In genomic region chr7:132475037-132475668, GRCh38 we compare ENCODE assay signal across 15 cellular contexts.
"Had no signal": no experiment of that assay in that cellular context is flagged by ENCODE, and none has a peak within 500 bp of the region (broad histone marks: within the 10 kb centered on the region; RNA-seq: fewer than 3 reads in every experiment).

No MANE protein-coding gene starts in this region.

- H3K4me3 ChIP-seq: colonic mucosa, gastroesophageal sphincter, hepatocyte, lung, psoas muscle, right lobe of liver had no signal

- ATAC-seq: gastroesophageal sphincter, psoas muscle had no signal

- H3K9me3 ChIP-seq: colonic mucosa, gastroesophageal sphincter, psoas muscle, right lobe of liver had no signal

- H3K4me3 Mint-ChIP-seq: activated CD4-positive, alpha-beta memory T cell treated with anti-CD3 and anti-CD28 coated beads for 36 hours; activated T-helper 1 cell treated with anti-CD3 and anti-CD28 coated beads, Interleukin-12 subunit alpha, Interleukin-12 subunit beta, Interleukin-2, Interleukin-4 antibody, amounts not matched to agents 30 ng/mL and 10 ng/mL and 1 ng/mL, durations not matched to agents 14 hours and 24 hours and 36 hours; naive B cell had no signal

- H3K4me1 Mint-ChIP-seq: naive B cell had no signal

- H3K4me1 ChIP-seq: colonic mucosa, right lobe of liver had no signal

- H3K36me3 ChIP-seq: colonic mucosa, gastroesophageal sphincter, right lobe of liver had no signal

- H2AFZ ChIP-seq: hepatocyte had no signal

- H3K9me3 Mint-ChIP-seq: activated CD4-positive, alpha-beta memory T cell treated with anti-CD3 and anti-CD28 coated beads for 36 hours; activated T-helper 1 cell treated with anti-CD3 and anti-CD28 coated beads, Interleukin-12 subunit alpha, Interleukin-12 subunit beta, Interleukin-2, Interleukin-4 antibody, amounts not matched to agents 30 ng/mL and 10 ng/mL and 1 ng/mL, durations not matched to agents 14 hours and 24 hours and 36 hours; naive B cell; type B pancreatic cell had no signal

- H3K36me3 Mint-ChIP-seq: activated CD4-positive, alpha-beta memory T cell treated with anti-CD3 and anti-CD28 coated beads for 36 hours; naive B cell; type B pancreatic cell had no signal

- H3K27ac Mint-ChIP-seq: activated CD4-positive, alpha-beta memory T cell treated with anti-CD3 and anti-CD28 coated beads for 36 hours; activated T-helper 1 cell treated with anti-CD3 and anti-CD28 coated beads, Interleukin-12 subunit alpha, Interleukin-12 subunit beta, Interleukin-2, Interleukin-4 antibody, amounts not matched to agents 30 ng/mL and 10 ng/mL and 1 ng/mL, durations not matched to agents 14 hours and 24 hours and 36 hours; type B pancreatic cell had no signal

- H3K27me3 ChIP-seq: colonic mucosa, gastroesophageal sphincter, right lobe of liver had no signal

- H3K27ac ChIP-seq: colonic mucosa, gastroesophageal sphincter, hepatocyte, psoas muscle, right lobe of liver had no signal

- H3K4me2 ChIP-seq: hepatocyte had no signal

- DNase-seq: activated CD4-positive, alpha-beta memory T cell treated with anti-CD3 and anti-CD28 coated beads for 36 hours; activated CD8-positive, alpha-beta memory T cell treated with anti-CD3 and anti-CD28 coated beads, Interleukin-2, amount 50 U/mL, for 48 hours; colonic mucosa; left cardiac atrium; naive B cell; psoas muscle; stimulated activated CD4-positive, alpha-beta T cell treated with anti-CD3 and anti-CD28 coated beads, Interleukin-12 subunit alpha, Interleukin-12 subunit beta, amount 100 ng/mL, for 4 hours; stimulated activated naive CD4-positive, alpha-beta T cell treated with Interleukin-2 at 50 U/mL for 16 hours; SW 1271 had no signal

- H3K79me2 ChIP-seq: hepatocyte had no signal
